Comparison of ENCODE assay signal across 3 cellular contexts in the genomic region with DNA sequence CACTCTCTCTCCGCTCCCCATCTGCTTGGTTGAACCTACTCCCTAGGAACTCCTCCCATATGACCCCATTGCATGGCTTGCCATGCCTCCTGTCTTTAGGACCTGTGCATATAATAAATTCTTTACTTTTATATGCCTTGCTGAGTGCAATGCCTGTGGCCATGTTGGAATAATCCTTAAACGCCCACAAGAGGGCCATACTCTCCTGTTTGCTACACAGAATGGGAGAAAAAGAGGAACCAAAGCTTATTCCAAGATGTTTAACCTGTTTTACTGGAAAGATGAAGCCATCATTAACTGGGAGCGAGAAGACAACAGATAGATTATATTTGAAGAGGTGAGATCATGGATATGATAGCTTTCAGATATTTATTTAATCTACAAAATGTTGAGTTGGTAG.
TF ChIP-seq lines count a peak whose summit lies in the region.

No MANE protein-coding gene starts in this region.

TF ChIP-seq in IMR-90, 13 proteins besides CTCF, POLR2A, EP300 and RAD21:
- peak; percentile 36; the same call in 1 of the 2 replicates for TF ChIP-seq SMC3 (IDR thresholded peaks at IDR 0.05; ENCODE audit: low read depth, low read length)
- TF ChIP-seq, protein P1, sequence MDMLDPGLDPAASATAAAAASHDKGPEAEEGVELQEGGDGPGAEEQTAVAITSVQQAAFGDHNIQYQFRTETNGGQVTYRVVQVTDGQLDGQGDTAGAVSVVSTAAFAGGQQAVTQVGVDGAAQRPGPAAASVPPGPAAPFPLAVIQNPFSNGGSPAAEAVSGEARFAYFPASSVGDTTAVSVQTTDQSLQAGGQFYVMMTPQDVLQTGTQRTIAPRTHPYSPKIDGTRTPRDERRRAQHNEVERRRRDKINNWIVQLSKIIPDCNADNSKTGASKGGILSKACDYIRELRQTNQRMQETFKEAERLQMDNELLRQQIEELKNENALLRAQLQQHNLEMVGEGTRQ (IDR thresholded peaks at IDR 0.05; ENCODE audit: low read depth, low read length), result no peak

TF ChIP-seq in WTC11, 78 proteins besides CTCF, POLR2A, EP300 and RAD21 (continues in another document):
- TF ChIP-seq, protein P2, sequence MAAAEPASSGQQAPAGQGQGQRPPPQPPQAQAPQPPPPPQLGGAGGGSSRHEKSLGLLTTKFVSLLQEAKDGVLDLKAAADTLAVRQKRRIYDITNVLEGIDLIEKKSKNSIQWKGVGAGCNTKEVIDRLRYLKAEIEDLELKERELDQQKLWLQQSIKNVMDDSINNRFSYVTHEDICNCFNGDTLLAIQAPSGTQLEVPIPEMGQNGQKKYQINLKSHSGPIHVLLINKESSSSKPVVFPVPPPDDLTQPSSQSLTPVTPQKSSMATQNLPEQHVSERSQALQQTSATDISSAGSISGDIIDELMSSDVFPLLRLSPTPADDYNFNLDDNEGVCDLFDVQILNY (CRISPR knock-in tag; IDR thresholded peaks at IDR 0.05), result no peak
- TF ChIP-seq ZNF512 (CRISPR knock-in tag; IDR thresholded peaks at IDR 0.05; ENCODE audit: borderline replicate concordance) (no peak), HMGXB4 (CRISPR knock-in tag; IDR thresholded peaks at IDR 0.05) (no peak), SMAD3 (CRISPR knock-in tag; IDR thresholded peaks at IDR 0.05; ENCODE audit: borderline replicate concordance) (no peak), NR2C2 (CRISPR knock-in tag; IDR thresholded peaks at IDR 0.05) (no peak), FOXJ3 (CRISPR knock-in tag; IDR thresholded peaks at IDR 0.05; ENCODE audit: borderline replicate concordance) (no peak), MXD4 (CRISPR knock-in tag; IDR thresholded peaks at IDR 0.05; ENCODE audit: borderline replicate concordance) (no peak), RELA (CRISPR knock-in tag; IDR thresholded peaks at IDR 0.05; ENCODE audit: borderline replicate concordance) (no peak), CDX4 (CRISPR knock-in tag; IDR thresholded peaks at IDR 0.05; ENCODE audit: borderline replicate concordance) (no peak), ZNF396 (CRISPR knock-in tag; IDR thresholded peaks at IDR 0.05; ENCODE audit: borderline replicate concordance) (no peak)
- TF ChIP-seq, protein P3, sequence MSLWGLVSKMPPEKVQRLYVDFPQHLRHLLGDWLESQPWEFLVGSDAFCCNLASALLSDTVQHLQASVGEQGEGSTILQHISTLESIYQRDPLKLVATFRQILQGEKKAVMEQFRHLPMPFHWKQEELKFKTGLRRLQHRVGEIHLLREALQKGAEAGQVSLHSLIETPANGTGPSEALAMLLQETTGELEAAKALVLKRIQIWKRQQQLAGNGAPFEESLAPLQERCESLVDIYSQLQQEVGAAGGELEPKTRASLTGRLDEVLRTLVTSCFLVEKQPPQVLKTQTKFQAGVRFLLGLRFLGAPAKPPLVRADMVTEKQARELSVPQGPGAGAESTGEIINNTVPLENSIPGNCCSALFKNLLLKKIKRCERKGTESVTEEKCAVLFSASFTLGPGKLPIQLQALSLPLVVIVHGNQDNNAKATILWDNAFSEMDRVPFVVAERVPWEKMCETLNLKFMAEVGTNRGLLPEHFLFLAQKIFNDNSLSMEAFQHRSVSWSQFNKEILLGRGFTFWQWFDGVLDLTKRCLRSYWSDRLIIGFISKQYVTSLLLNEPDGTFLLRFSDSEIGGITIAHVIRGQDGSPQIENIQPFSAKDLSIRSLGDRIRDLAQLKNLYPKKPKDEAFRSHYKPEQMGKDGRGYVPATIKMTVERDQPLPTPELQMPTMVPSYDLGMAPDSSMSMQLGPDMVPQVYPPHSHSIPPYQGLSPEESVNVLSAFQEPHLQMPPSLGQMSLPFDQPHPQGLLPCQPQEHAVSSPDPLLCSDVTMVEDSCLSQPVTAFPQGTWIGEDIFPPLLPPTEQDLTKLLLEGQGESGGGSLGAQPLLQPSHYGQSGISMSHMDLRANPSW (CRISPR knock-in tag; conservative IDR thresholded peaks at IDR 0.05; ENCODE audit: low read depth), result no peak
- TF ChIP-seq, protein P4, sequence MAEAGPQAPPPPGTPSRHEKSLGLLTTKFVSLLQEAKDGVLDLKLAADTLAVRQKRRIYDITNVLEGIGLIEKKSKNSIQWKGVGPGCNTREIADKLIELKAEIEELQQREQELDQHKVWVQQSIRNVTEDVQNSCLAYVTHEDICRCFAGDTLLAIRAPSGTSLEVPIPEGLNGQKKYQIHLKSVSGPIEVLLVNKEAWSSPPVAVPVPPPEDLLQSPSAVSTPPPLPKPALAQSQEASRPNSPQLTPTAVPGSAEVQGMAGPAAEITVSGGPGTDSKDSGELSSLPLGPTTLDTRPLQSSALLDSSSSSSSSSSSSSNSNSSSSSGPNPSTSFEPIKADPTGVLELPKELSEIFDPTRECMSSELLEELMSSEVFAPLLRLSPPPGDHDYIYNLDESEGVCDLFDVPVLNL (CRISPR knock-in tag; IDR thresholded peaks at IDR 0.05; ENCODE audit: borderline replicate concordance, low read depth), result no peak
- TF ChIP-seq, protein P5, sequence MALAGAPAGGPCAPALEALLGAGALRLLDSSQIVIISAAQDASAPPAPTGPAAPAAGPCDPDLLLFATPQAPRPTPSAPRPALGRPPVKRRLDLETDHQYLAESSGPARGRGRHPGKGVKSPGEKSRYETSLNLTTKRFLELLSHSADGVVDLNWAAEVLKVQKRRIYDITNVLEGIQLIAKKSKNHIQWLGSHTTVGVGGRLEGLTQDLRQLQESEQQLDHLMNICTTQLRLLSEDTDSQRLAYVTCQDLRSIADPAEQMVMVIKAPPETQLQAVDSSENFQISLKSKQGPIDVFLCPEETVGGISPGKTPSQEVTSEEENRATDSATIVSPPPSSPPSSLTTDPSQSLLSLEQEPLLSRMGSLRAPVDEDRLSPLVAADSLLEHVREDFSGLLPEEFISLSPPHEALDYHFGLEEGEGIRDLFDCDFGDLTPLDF (CRISPR knock-in tag; IDR thresholded peaks at IDR 0.05), result no peak

TF ChIP-seq in liver, 16 proteins besides CTCF, POLR2A, EP300 and RAD21:
- no peak for TF ChIP-seq RXRA (IDR thresholded peaks at IDR 0.05)
- no peak for TF ChIP-seq MAX (IDR thresholded peaks at IDR 0.05)
- no peak for TF ChIP-seq ATF3 (IDR thresholded peaks at IDR 0.05)
- TF ChIP-seq EGR1 (IDR thresholded peaks at IDR 0.05; ENCODE audit: low read depth in 2 of 2), result no peak
- no peak for TF ChIP-seq YY1 (IDR thresholded peaks at IDR 0.05)
- TF ChIP-seq TAF1 (conservative IDR thresholded peaks at IDR 0.05), result no peak
- TF ChIP-seq, protein P6, sequence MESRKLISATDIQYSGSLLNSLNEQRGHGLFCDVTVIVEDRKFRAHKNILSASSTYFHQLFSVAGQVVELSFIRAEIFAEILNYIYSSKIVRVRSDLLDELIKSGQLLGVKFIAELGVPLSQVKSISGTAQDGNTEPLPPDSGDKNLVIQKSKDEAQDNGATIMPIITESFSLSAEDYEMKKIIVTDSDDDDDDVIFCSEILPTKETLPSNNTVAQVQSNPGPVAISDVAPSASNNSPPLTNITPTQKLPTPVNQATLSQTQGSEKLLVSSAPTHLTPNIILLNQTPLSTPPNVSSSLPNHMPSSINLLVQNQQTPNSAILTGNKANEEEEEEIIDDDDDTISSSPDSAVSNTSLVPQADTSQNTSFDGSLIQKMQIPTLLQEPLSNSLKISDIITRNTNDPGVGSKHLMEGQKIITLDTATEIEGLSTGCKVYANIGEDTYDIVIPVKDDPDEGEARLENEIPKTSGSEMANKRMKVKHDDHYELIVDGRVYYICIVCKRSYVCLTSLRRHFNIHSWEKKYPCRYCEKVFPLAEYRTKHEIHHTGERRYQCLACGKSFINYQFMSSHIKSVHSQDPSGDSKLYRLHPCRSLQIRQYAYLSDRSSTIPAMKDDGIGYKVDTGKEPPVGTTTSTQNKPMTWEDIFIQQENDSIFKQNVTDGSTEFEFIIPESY (IDR thresholded peaks at IDR 0.05), result no peak
- TF ChIP-seq FOXA2 (IDR thresholded peaks at IDR 0.05), result no peak
- TF ChIP-seq, protein P7, sequence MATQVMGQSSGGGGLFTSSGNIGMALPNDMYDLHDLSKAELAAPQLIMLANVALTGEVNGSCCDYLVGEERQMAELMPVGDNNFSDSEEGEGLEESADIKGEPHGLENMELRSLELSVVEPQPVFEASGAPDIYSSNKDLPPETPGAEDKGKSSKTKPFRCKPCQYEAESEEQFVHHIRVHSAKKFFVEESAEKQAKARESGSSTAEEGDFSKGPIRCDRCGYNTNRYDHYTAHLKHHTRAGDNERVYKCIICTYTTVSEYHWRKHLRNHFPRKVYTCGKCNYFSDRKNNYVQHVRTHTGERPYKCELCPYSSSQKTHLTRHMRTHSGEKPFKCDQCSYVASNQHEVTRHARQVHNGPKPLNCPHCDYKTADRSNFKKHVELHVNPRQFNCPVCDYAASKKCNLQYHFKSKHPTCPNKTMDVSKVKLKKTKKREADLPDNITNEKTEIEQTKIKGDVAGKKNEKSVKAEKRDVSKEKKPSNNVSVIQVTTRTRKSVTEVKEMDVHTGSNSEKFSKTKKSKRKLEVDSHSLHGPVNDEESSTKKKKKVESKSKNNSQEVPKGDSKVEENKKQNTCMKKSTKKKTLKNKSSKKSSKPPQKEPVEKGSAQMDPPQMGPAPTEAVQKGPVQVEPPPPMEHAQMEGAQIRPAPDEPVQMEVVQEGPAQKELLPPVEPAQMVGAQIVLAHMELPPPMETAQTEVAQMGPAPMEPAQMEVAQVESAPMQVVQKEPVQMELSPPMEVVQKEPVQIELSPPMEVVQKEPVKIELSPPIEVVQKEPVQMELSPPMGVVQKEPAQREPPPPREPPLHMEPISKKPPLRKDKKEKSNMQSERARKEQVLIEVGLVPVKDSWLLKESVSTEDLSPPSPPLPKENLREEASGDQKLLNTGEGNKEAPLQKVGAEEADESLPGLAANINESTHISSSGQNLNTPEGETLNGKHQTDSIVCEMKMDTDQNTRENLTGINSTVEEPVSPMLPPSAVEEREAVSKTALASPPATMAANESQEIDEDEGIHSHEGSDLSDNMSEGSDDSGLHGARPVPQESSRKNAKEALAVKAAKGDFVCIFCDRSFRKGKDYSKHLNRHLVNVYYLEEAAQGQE (IDR thresholded peaks at IDR 0.05), result no peak
- TF ChIP-seq SP1 (IDR thresholded peaks at IDR 0.05), result no peak
- TF ChIP-seq HNF4A (conservative IDR thresholded peaks at IDR 0.05), result no peak
- no peak for TF ChIP-seq NR2F2 (IDR thresholded peaks at IDR 0.05)
